7 cellular contexts compared by ENCODE assay signal in the genomic region with DNA sequence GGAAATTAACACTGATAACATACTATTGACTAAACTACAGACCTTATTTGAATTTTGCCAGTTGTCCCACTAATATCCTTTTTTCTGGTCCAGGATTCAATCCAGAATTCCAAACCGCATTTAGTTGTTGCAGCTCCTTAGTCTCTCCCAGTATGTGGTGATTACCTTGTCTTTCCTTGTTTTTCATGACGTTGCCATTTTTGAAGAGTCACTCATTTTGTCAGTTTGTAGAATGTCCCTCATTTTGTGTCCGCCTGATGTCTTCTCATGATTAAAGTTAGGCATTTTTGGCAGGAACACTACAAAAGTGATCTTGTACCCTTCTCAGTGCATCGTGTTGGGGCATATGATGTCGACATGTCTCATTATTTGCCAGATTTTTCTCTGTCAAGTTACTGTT.
"Had no signal": no experiment of that assay in that cellular context is flagged by ENCODE, and none has a peak within 500 bp of the region (broad histone marks: within the 10 kb centered on the region; RNA-seq: fewer than 3 reads in every experiment).

No MANE protein-coding gene starts in this region.

- H3K4me3 ChIP-seq: GM12878 had no signal

- ATAC-seq: GM12878 had no signal

- DNase-seq: GDM1, GF-D8 had no signal

- FAIRE-seq: GM12878, GM12891, GM12892, GM18507, GM19239 had no signal
